In the genomic region with DNA sequence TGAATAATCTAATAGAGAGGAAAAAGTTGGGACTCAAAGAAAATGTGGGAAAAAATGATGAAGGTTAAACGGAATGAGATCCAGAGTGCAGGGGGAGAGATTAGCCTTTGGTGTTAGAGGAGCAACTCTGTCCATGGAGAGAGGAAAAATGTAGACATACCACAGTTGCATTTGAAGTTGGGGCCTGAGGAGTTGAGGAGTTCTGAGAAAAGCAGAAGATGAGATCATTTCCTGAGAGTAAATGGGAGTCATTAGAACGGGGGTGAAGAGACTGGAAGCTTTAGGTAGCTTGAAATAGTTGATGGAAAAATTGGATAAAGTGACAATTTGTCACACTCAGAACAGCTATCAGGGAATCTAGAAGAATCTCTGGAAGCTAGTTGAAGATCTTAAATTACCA, we compare ENCODE assay signal across 25 cellular contexts. TPM values are rescaled to one million over a fixed set of nuclear protein-coding genes. Genes with fewer than 3 reads are reported as not detected.
DNase-seq lines count a peak whose midpoint lies in the region; ATAC-seq and TF ChIP-seq lines count a peak whose summit lies in the region.
"Had no signal": no experiment of that assay in that cellular context is flagged by ENCODE, and none has a peak within 500 bp of the region (broad histone marks: within the 10 kb centered on the region; RNA-seq: fewer than 3 reads in every experiment).

No MANE protein-coding gene starts in this region.

- H3K9me2 ChIP-seq in GM23248 (ENCODE audit: insufficient read depth): no peaks in the 10 kb centered on the region

- peaks cover 38% of the 10 kb centered on the region for H3K27me3 ChIP-seq in GM23248 (replicated peaks; ENCODE audit: insufficient read depth)
- H3K27me3 ChIP-seq in CD8-positive, alpha-beta T cell (ENCODE audit: insufficient read depth, low read length): peaks cover 2% of the 10 kb centered on the region
- H3K27me3 ChIP-seq: adrenal gland, breast epithelium had no signal

- H3K4me1 Mint-ChIP-seq in activated naive CD8-positive, alpha-beta T cell treated with anti-CD3 and anti-CD28 coated beads, Interleukin-2, amount 50 U/mL, for 24 hours: peaks cover 9% of the 10 kb centered on the region
- no peaks in the 10 kb centered on the region for H3K4me1 Mint-ChIP-seq in CD8-positive, alpha-beta T cell (ENCODE audit: low read depth)
- H3K4me1 Mint-ChIP-seq: activated CD4-positive, alpha-beta T cell treated with anti-CD3 and anti-CD28 coated beads for 36 hours had no signal

- no peaks in the 10 kb centered on the region for H3K9me3 ChIP-seq in GM23248 (ENCODE audit: low read depth)
- no peaks in the 10 kb centered on the region for H3K9me3 ChIP-seq in CD8-positive, alpha-beta T cell (ENCODE audit: low read length)
- H3K9me3 ChIP-seq: adrenal gland, breast epithelium had no signal

- H3K27me3 Mint-ChIP-seq in activated naive CD8-positive, alpha-beta T cell treated with anti-CD3 and anti-CD28 coated beads, Interleukin-2, amount 50 U/mL, for 24 hours: peaks cover under 1% of the 10 kb centered on the region
- H3K27me3 Mint-ChIP-seq in CD8-positive, alpha-beta T cell (ENCODE audit: low read depth): no peaks in the 10 kb centered on the region
- H3K27me3 Mint-ChIP-seq: activated CD4-positive, alpha-beta T cell treated with anti-CD3 and anti-CD28 coated beads for 36 hours had no signal

- peak overlapping the region; percentile 20 for H3K4me2 ChIP-seq in GM23248 (ENCODE audit: unreplicated experiment)

- H3K4me1 ChIP-seq in GM23248 (ENCODE audit: insufficient read depth): peaks cover 14% of the 10 kb centered on the region
- H3K4me1 ChIP-seq in CD8-positive, alpha-beta T cell (ENCODE audit: insufficient read depth, low read length): no peaks in the 10 kb centered on the region
- H3K4me1 ChIP-seq: adrenal gland, breast epithelium had no signal

- no peak overlapping the region for H3K9ac ChIP-seq in GM23248

- peak; percentile 49 for DNase-seq in GM23248
- peak; percentile 53 for DNase-seq in M059J (ENCODE audit: low read depth)
- DNase-seq in activated naive CD8-positive, alpha-beta T cell treated with anti-CD3 and anti-CD28 coated beads, Interleukin-2, amount 50 U/mL, for 24 hours: no peak
- peak; percentile 41 for DNase-seq in putamen (ENCODE audit: low spot score)
- no peak for DNase-seq in DMS53 (lab: John Stamatoyannopoulos, UW)
- DNase-seq in CD8-positive, alpha-beta T cell: no peak
- DNase-seq: activated CD4-positive, alpha-beta T cell treated with anti-CD3 and anti-CD28 coated beads for 36 hours; activated CD8-positive, alpha-beta memory T cell treated with anti-CD3 and anti-CD28 coated beads, Interleukin-2, amount 50 U/mL, for 4 hours; activated effector memory CD4-positive, alpha-beta T cell treated with Interleukin-2 at 50 U/mL for 16 hours; adrenal gland; cortex of kidney; mammary epithelial cell; NCI-H1092; NCI-H187 treated with DMSO at 0.1 percent for 48 hours; nucleus accumbens; SHP77; stimulated activated CD4-positive, alpha-beta T cell treated with anti-CD3 and anti-CD28 coated beads, Interleukin-2, amount 100 ng/mL, for 24 hours; stimulated activated naive B cell treated with anti-CD40 and anti-IgM and Interleukin-4, amounts not matched to agents 10 μg/mL and 1 μg/mL and 100 μg/mL, for 72 hours had no signal

- H3K79me2 ChIP-seq in GM23248 (ENCODE audit: insufficient read depth): no peaks in the 10 kb centered on the region

- H3K4me3 Mint-ChIP-seq in activated naive CD8-positive, alpha-beta T cell treated with anti-CD3 and anti-CD28 coated beads, Interleukin-2, amount 50 U/mL, for 24 hours: no peak overlapping the region
- H3K4me3 Mint-ChIP-seq in CD8-positive, alpha-beta T cell: no peak overlapping the region
- H3K4me3 Mint-ChIP-seq: activated CD4-positive, alpha-beta T cell treated with anti-CD3 and anti-CD28 coated beads for 36 hours; stimulated activated naive B cell treated with anti-CD40 and anti-IgM and Interleukin-4, amounts not matched to agents 10 μg/mL and 1 μg/mL and 100 μg/mL, for 72 hours had no signal

- no peaks in the 10 kb centered on the region for H3K36me3 Mint-ChIP-seq in activated naive CD8-positive, alpha-beta T cell treated with anti-CD3 and anti-CD28 coated beads, Interleukin-2, amount 50 U/mL, for 24 hours (ENCODE audit: low read depth)
- no peaks in the 10 kb centered on the region for H3K36me3 Mint-ChIP-seq in CD8-positive, alpha-beta T cell
- H3K36me3 Mint-ChIP-seq: stimulated activated naive B cell treated with anti-CD40 and anti-IgM and Interleukin-4, amounts not matched to agents 10 μg/mL and 1 μg/mL and 100 μg/mL, for 72 hours had no signal

- H3K4me3 ChIP-seq in GM23248: no peak overlapping the region
- H3K4me3 ChIP-seq in CD8-positive, alpha-beta T cell (ENCODE audit: low read depth, low read length): no peak overlapping the region
- H3K4me3 ChIP-seq: adrenal gland, breast epithelium had no signal

- CTCF ChIA-PET in CD8-positive, alpha-beta T cell (lab: Charles Lee): interaction anchor here (1.2 to 2.0 kb wide), 2 partner anchors 22 to 738 kb away, joined by 3 to 9 read pairs; no protein-coding TSS in a partner anchor

- H3K36me3 ChIP-seq in GM23248 (ENCODE audit: low read depth): no peaks in the 10 kb centered on the region
- H3K36me3 ChIP-seq in CD8-positive, alpha-beta T cell (ENCODE audit: insufficient read depth, low read length): no peaks in the 10 kb centered on the region
- H3K36me3 ChIP-seq: adrenal gland, breast epithelium had no signal

- POLR2A ChIA-PET in CD8-positive, alpha-beta T cell (lab: Charles Lee): no interaction called here

- no peak overlapping the region for H2AFZ ChIP-seq in GM23248

- in situ Hi-C loops in GM23248 (cut with MboI): no loop called here

- TF ChIP-seq CTCF in CD8-positive, alpha-beta T cell (IDR thresholded peaks at IDR 0.05): no peak

- peaks cover 17% of the 10 kb centered on the region; the same call in 1 of the 2 replicates for H3F3A ChIP-seq in GM23248 (ENCODE audit: insufficient read depth)

- H3K9me3 Mint-ChIP-seq in activated naive CD8-positive, alpha-beta T cell treated with anti-CD3 and anti-CD28 coated beads, Interleukin-2, amount 50 U/mL, for 24 hours: peaks cover 5% of the 10 kb centered on the region
- no peaks in the 10 kb centered on the region for H3K9me3 Mint-ChIP-seq in CD8-positive, alpha-beta T cell
- H3K9me3 Mint-ChIP-seq: stimulated activated naive B cell treated with anti-CD40 and anti-IgM and Interleukin-4, amounts not matched to agents 10 μg/mL and 1 μg/mL and 100 μg/mL, for 72 hours had no signal

- H4K20me1 ChIP-seq in GM23248 (ENCODE audit: insufficient read depth): no peaks in the 10 kb centered on the region

- intact Hi-C loops in CD8-positive, alpha-beta T cell (cut with DNase I, micrococcal nuclease): no loop called here

- H3K27ac ChIP-seq in GM23248: no peak overlapping the region
- H3K27ac ChIP-seq in CD8-positive, alpha-beta T cell (ENCODE audit: low read depth, low read length): no peak overlapping the region
- H3K27ac ChIP-seq: adrenal gland, breast epithelium had no signal

- WGBS in GM23248 (ENCODE audit: low coverage in 1 of 2, low lambda C conversion rate in 2 of 2, missing lambda C conversion rate in 2 of 2), 2 experiments: 43 to 44% methylated on average over 2 of the region's 2 CpGs

- H3K27ac Mint-ChIP-seq in activated naive CD8-positive, alpha-beta T cell treated with anti-CD3 and anti-CD28 coated beads, Interleukin-2, amount 50 U/mL, for 24 hours: no peak overlapping the region
- H3K27ac Mint-ChIP-seq in CD8-positive, alpha-beta T cell: no peak overlapping the region
- H3K27ac Mint-ChIP-seq: activated CD4-positive, alpha-beta T cell treated with anti-CD3 and anti-CD28 coated beads for 36 hours; stimulated activated naive B cell treated with anti-CD40 and anti-IgM and Interleukin-4, amounts not matched to agents 10 μg/mL and 1 μg/mL and 100 μg/mL, for 72 hours had no signal

- ATAC-seq in activated naive CD8-positive, alpha-beta T cell treated with anti-CD3 and anti-CD28 coated beads, Interleukin-2, amount 50 U/mL, for 24 hours: peak; percentile 55
- ATAC-seq in GM21619 (IDR thresholded peaks at IDR 0.05; ENCODE audit: unreplicated experiment): no peak
- no peak for ATAC-seq in CD8-positive, alpha-beta T cell
- ATAC-seq: activated CD4-positive, alpha-beta T cell treated with anti-CD3 and anti-CD28 coated beads for 36 hours; stimulated activated naive B cell treated with anti-CD40 and anti-IgM and Interleukin-4, amounts not matched to agents 10 μg/mL and 1 μg/mL and 100 μg/mL, for 72 hours had no signal

RNA-seq across cellular contexts. Expression of a gene that starts 7.5 kb away (rescaled TPM):
- not detected in 2 replicates for total RNA-seq in GM23248 (2014; rRNA removed; shearing (Covaris generic))
- not detected in 2 replicates for polyA plus RNA-seq in GM23248 (2016; fragmentation: Nextera tagmentation; extraction: Ambion mirVana)
- total RNA-seq in M059J (2014; rRNA removed; shearing (Covaris generic)): 0.27 and 1.0 TPM in 2 replicates
- 1 to 10 TPM; 5.3 to 6.6 TPM for total RNA-seq in CD8-positive, alpha-beta T cell
- total RNA-seq: mammary epithelial cell had no signal
- polyA plus RNA-seq: mammary epithelial cell had no signal

RNA-seq across cellular contexts. Expression of a gene that starts 28.8 kb away (rescaled TPM):
- not detected in 2 replicates for total RNA-seq in GM23248 (2014; rRNA removed; shearing (Covaris generic))
- not detected in 2 replicates for polyA plus RNA-seq in GM23248 (2016; fragmentation: Nextera tagmentation; extraction: Ambion mirVana)
- not detected in 2 replicates for total RNA-seq in M059J (2014; rRNA removed; shearing (Covaris generic))
- total RNA-seq in CD8-positive, alpha-beta T cell: 1 to 10 TPM; 6.7 to 7.5 TPM
- total RNA-seq: H4, kidney epithelial cell, mammary epithelial cell, myocyte, OCI-LY7, pulmonary artery endothelial cell had no signal
- polyA plus RNA-seq: mammary epithelial cell had no signal

RNA-seq across cellular contexts. Expression of a gene that starts 45.6 kb away (rescaled TPM):
- total RNA-seq in GM23248 (2014; rRNA removed; shearing (Covaris generic)): not detected in 2 replicates
- not detected in 2 replicates for polyA plus RNA-seq in GM23248 (2016; fragmentation: Nextera tagmentation; extraction: Ambion mirVana)
- 0.12 TPM in 1 of 2 replicates, not detected in the other for total RNA-seq in M059J (2014; rRNA removed; shearing (Covaris generic))
- under 1 TPM; 0.62 to 0.67 TPM for total RNA-seq in CD8-positive, alpha-beta T cell
- total RNA-seq: H4, kidney epithelial cell, mammary epithelial cell, myocyte, OCI-LY7, pulmonary artery endothelial cell had no signal
- polyA plus RNA-seq: mammary epithelial cell had no signal

Comparison
In these comparisons a context has a peak if more than half of its experiments do, and no peak if none do; other contexts are left out.
1. DNase-seq: peak in GM23248 (single experiment), M059J (single experiment) and putamen (single experiment); none in activated naive CD8-positive, alpha-beta T cell treated with anti-CD3 and anti-CD28 coated beads, Interleukin-2, amount 50 U/mL, for 24 hours (single experiment), DMS53 (single experiment) and CD8-positive, alpha-beta T cell (0 of 7).